1 cellular context compared by ENCODE assay signal in the genomic region with DNA sequence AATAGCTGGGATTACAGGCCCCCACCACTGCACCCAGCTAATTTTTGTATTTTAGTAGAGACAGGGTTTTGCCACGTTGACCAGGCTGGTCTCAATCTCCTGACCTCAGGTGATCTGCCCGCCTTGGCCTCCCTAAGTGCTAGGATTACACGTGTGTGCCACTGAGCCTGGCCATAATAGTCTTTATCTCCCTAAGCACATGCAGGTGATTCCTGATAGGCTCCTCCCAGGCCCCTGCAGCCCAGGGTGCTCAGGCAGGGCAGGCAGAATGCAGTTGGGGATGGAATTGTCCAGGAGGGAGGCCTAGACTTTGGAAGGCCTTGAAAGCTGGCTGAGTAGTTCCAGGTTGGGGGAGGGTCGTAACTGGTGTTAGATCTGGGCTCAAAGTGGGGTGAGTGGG.
TF ChIP-seq lines count a peak whose summit lies in the region.

No MANE protein-coding gene starts in this region.

TF ChIP-seq in K562, 482 proteins besides CTCF, POLR2A, EP300 and RAD21 (continued from another document):
- no peak for TF ChIP-seq CUX1 (CRISPR knock-in tag; IDR thresholded peaks at IDR 0.05)
- TF ChIP-seq BHLHE40 (IDR thresholded peaks at IDR 0.05; ENCODE audit: low read length) = peak; percentile 59; the same call in 1 of the 2 replicates
- TF ChIP-seq ADNP (tag; IDR thresholded peaks at IDR 0.05) = no peak
- no peak for TF ChIP-seq HMGN3 (IDR thresholded peaks at IDR 0.05; ENCODE audit: borderline replicate concordance, extremely low read depth, insufficient read length, low read depth, low read length)
- TF ChIP-seq, protein P1, sequence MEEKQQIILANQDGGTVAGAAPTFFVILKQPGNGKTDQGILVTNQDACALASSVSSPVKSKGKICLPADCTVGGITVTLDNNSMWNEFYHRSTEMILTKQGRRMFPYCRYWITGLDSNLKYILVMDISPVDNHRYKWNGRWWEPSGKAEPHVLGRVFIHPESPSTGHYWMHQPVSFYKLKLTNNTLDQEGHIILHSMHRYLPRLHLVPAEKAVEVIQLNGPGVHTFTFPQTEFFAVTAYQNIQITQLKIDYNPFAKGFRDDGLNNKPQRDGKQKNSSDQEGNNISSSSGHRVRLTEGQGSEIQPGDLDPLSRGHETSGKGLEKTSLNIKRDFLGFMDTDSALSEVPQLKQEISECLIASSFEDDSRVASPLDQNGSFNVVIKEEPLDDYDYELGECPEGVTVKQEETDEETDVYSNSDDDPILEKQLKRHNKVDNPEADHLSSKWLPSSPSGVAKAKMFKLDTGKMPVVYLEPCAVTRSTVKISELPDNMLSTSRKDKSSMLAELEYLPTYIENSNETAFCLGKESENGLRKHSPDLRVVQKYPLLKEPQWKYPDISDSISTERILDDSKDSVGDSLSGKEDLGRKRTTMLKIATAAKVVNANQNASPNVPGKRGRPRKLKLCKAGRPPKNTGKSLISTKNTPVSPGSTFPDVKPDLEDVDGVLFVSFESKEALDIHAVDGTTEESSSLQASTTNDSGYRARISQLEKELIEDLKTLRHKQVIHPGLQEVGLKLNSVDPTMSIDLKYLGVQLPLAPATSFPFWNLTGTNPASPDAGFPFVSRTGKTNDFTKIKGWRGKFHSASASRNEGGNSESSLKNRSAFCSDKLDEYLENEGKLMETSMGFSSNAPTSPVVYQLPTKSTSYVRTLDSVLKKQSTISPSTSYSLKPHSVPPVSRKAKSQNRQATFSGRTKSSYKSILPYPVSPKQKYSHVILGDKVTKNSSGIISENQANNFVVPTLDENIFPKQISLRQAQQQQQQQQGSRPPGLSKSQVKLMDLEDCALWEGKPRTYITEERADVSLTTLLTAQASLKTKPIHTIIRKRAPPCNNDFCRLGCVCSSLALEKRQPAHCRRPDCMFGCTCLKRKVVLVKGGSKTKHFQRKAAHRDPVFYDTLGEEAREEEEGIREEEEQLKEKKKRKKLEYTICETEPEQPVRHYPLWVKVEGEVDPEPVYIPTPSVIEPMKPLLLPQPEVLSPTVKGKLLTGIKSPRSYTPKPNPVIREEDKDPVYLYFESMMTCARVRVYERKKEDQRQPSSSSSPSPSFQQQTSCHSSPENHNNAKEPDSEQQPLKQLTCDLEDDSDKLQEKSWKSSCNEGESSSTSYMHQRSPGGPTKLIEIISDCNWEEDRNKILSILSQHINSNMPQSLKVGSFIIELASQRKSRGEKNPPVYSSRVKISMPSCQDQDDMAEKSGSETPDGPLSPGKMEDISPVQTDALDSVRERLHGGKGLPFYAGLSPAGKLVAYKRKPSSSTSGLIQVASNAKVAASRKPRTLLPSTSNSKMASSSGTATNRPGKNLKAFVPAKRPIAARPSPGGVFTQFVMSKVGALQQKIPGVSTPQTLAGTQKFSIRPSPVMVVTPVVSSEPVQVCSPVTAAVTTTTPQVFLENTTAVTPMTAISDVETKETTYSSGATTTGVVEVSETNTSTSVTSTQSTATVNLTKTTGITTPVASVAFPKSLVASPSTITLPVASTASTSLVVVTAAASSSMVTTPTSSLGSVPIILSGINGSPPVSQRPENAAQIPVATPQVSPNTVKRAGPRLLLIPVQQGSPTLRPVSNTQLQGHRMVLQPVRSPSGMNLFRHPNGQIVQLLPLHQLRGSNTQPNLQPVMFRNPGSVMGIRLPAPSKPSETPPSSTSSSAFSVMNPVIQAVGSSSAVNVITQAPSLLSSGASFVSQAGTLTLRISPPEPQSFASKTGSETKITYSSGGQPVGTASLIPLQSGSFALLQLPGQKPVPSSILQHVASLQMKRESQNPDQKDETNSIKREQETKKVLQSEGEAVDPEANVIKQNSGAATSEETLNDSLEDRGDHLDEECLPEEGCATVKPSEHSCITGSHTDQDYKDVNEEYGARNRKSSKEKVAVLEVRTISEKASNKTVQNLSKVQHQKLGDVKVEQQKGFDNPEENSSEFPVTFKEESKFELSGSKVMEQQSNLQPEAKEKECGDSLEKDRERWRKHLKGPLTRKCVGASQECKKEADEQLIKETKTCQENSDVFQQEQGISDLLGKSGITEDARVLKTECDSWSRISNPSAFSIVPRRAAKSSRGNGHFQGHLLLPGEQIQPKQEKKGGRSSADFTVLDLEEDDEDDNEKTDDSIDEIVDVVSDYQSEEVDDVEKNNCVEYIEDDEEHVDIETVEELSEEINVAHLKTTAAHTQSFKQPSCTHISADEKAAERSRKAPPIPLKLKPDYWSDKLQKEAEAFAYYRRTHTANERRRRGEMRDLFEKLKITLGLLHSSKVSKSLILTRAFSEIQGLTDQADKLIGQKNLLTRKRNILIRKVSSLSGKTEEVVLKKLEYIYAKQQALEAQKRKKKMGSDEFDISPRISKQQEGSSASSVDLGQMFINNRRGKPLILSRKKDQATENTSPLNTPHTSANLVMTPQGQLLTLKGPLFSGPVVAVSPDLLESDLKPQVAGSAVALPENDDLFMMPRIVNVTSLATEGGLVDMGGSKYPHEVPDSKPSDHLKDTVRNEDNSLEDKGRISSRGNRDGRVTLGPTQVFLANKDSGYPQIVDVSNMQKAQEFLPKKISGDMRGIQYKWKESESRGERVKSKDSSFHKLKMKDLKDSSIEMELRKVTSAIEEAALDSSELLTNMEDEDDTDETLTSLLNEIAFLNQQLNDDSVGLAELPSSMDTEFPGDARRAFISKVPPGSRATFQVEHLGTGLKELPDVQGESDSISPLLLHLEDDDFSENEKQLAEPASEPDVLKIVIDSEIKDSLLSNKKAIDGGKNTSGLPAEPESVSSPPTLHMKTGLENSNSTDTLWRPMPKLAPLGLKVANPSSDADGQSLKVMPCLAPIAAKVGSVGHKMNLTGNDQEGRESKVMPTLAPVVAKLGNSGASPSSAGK (IDR thresholded peaks at IDR 0.05) = 0 out of 2 replicates have a peak, but pooled peaks have one; percentile 17
- TF ChIP-seq, protein P2, sequence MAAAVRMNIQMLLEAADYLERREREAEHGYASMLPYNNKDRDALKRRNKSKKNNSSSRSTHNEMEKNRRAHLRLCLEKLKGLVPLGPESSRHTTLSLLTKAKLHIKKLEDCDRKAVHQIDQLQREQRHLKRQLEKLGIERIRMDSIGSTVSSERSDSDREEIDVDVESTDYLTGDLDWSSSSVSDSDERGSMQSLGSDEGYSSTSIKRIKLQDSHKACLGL (CRISPR knock-in tag; IDR thresholded peaks at IDR 0.05; ENCODE audit: borderline replicate concordance, poor library complexity, severe bottlenecking) = no peak
- no peak for TF ChIP-seq TGIF2 (CRISPR knock-in tag; IDR thresholded peaks at IDR 0.05)
- TF ChIP-seq CBFA2T2 (conservative IDR thresholded peaks at IDR 0.05) = 0 out of 2 replicates have a peak, but pooled peaks have one; percentile 29
- TF ChIP-seq ZC3H11A (IDR thresholded peaks at IDR 0.05; ENCODE audit: low read depth, low read length) = no peak
- TF ChIP-seq CBX8 (IDR thresholded peaks at IDR 0.05; ENCODE audit: borderline replicate concordance, extremely low read depth, low read depth, low read length, poor library complexity, severe bottlenecking) = no peak
- TF ChIP-seq CXXC5 (CRISPR knock-in tag; IDR thresholded peaks at IDR 0.05) = peak; percentile 19; the same call in 1 of the 2 replicates
- no peak for TF ChIP-seq ZNF740 (CRISPR knock-in tag; IDR thresholded peaks at IDR 0.05)
- no peak for TF ChIP-seq ZNF740 (tag; IDR thresholded peaks at IDR 0.05)
- TF ChIP-seq SLC30A9 (CRISPR knock-in tag; IDR thresholded peaks at IDR 0.05) = no peak
- TF ChIP-seq, protein P3, sequence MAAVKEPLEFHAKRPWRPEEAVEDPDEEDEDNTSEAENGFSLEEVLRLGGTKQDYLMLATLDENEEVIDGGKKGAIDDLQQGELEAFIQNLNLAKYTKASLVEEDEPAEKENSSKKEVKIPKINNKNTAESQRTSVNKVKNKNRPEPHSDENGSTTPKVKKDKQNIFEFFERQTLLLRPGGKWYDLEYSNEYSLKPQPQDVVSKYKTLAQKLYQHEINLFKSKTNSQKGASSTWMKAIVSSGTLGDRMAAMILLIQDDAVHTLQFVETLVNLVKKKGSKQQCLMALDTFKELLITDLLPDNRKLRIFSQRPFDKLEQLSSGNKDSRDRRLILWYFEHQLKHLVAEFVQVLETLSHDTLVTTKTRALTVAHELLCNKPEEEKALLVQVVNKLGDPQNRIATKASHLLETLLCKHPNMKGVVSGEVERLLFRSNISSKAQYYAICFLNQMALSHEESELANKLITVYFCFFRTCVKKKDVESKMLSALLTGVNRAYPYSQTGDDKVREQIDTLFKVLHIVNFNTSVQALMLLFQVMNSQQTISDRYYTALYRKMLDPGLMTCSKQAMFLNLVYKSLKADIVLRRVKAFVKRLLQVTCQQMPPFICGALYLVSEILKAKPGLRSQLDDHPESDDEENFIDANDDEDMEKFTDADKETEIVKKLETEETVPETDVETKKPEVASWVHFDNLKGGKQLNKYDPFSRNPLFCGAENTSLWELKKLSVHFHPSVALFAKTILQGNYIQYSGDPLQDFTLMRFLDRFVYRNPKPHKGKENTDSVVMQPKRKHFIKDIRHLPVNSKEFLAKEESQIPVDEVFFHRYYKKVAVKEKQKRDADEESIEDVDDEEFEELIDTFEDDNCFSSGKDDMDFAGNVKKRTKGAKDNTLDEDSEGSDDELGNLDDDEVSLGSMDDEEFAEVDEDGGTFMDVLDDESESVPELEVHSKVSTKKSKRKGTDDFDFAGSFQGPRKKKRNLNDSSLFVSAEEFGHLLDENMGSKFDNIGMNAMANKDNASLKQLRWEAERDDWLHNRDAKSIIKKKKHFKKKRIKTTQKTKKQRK (IDR thresholded peaks at IDR 0.05; ENCODE audit: borderline replicate concordance, low read depth, low read length) = no peak
- TF ChIP-seq NR2C2 (CRISPR knock-in tag; IDR thresholded peaks at IDR 0.05) = no peak
- no peak for TF ChIP-seq NR2C2 (tag; IDR thresholded peaks at IDR 0.05)
- no peak for TF ChIP-seq MCM3 (IDR thresholded peaks at IDR 0.05)
- TF ChIP-seq TOE1 (IDR thresholded peaks at IDR 0.05; ENCODE audit: borderline replicate concordance) = no peak
- TF ChIP-seq TOE1 (CRISPR knock-in tag; IDR thresholded peaks at IDR 0.05; ENCODE audit: borderline replicate concordance, low read depth) = no peak
- peak; percentile 47; the same call in 1 of the 2 replicates for TF ChIP-seq TCF3 (CRISPR knock-in tag; IDR thresholded peaks at IDR 0.05)
- no peak for TF ChIP-seq ZNF586 (CRISPR knock-in tag; conservative IDR thresholded peaks at IDR 0.05)
- TF ChIP-seq ARID1B (IDR thresholded peaks at IDR 0.05) = peak; percentile 48
- no peak for TF ChIP-seq CBX3 (IDR thresholded peaks at IDR 0.05; ENCODE audit: borderline replicate concordance in 1 of 2, low read length in 2 of 2)
- no peak for TF ChIP-seq SPI1 (IDR thresholded peaks at IDR 0.05; ENCODE audit: borderline replicate concordance, low read depth, low read length)
- TF ChIP-seq KAT2B (IDR thresholded peaks at IDR 0.05; ENCODE audit: low read depth, low read length) = no peak
TF ChIP-seq in K562: peak in this region for 16.
